In the genomic region with DNA sequence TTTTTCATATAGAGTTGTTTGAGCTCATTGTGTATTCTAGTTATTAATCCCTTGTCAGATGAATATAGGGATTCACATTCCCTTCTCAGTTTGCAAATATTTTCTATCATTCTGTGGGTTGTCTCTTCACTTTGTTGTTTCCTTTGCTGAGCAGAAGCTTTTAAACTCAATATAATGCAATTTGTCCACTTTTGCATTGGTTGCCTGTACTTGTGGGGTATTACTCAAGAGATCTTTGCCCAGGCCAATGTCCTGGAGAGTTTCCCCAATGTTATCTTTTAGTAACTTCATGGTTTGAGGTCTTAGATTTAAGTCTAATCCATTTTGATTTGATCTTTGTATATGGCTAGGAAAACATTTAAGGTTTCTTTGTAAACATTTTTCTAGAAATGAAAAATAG, we compare ENCODE assay signal across 10 cellular contexts.
"Had no signal": no experiment of that assay in that cellular context is flagged by ENCODE, and none has a peak within 500 bp of the region (broad histone marks: within the 10 kb centered on the region; RNA-seq: fewer than 3 reads in every experiment).

No MANE protein-coding gene starts in this region.

- H3K27ac ChIP-seq: GM23248 had no signal

- ATAC-seq: GM23338, HCT116 had no signal

- H2AFZ ChIP-seq: GM23248, GM23338 had no signal

- H3K4me1 ChIP-seq: HAP-1 had no signal

- H3K9ac ChIP-seq: GM23248 had no signal

- H3K4me2 ChIP-seq: GM23338 had no signal

- FAIRE-seq: H1, H54 had no signal

- DNase-seq: GM23248, GOT3, H9, HCEC 1CT, HFFc6 had no signal

- H3K4me3 ChIP-seq: GM23248, GM23338, HAP-1 had no signal
